Comparison of ENCODE assay signal across 1 cellular context in the genomic region with DNA sequence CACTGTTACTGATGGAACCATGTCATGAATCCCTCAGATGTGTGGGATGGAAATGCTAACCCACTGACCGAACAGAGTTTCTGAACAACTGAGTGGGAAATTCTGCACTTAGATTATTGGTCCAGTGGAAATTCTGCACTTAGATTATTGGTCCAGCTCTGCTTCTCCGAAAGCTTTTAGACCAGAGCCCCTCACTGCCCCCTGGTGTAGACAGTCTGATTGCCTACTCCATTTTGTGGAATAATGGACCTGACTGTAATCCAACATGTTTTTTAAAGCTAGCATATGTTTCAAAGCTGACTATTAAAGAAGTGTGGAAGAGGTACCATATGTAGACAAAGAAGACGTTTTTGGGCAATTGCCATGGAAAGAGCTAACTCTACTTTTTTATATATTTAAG.
A peak's percentile ranks its signal among the peaks of the same experiment; 100 is the strongest.
TF ChIP-seq lines count a peak whose summit lies in the region.

No MANE protein-coding gene starts in this region.

TF ChIP-seq in HepG2, 621 proteins besides CTCF, POLR2A, EP300 and RAD21:
- no peak for TF ChIP-seq MTA1 (CRISPR knock-in tag; IDR thresholded peaks at IDR 0.05; ENCODE audit: borderline replicate concordance)
- no peak for TF ChIP-seq ZNF160 (CRISPR knock-in tag; IDR thresholded peaks at IDR 0.05)
- TF ChIP-seq, protein P1, sequence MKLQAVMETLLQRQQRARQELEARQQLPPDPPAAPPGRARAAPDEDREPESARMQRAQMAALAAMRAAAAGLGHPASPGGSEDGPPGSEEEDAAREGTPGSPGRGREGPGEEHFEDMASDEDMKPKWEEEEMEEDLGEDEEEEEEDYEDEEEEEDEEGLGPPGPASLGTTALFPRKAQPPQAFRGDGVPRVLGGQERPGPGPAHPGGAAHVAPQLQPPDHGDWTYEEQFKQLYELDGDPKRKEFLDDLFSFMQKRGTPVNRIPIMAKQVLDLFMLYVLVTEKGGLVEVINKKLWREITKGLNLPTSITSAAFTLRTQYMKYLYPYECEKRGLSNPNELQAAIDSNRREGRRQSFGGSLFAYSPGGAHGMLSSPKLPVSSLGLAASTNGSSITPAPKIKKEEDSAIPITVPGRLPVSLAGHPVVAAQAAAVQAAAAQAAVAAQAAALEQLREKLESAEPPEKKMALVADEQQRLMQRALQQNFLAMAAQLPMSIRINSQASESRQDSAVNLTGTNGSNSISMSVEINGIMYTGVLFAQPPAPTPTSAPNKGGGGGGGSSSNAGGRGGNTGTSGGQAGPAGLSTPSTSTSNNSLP (IDR thresholded peaks at IDR 0.05; ENCODE audit: low read depth, low read length), result no peak
- TF ChIP-seq, protein P2, sequence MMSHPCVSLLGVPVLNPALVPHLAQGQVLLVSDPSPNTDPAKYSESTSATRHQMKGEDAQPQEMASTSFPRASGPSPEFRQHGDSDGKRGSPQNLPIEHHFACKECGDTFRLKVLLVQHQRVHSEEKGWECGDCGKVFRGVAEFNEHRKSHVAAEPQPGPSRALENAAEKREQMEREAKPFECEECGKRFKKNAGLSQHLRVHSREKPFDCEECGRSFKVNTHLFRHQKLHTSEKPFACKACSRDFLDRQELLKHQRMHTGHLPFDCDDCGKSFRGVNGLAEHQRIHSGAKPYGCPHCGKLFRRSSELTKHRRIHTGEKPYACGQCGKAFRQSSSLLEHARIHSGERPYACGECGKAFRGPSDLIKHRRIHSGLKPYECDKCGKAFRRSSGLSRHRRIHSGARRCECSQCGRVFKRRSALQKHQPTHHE (CRISPR knock-in tag; IDR thresholded peaks at IDR 0.05; ENCODE audit: borderline replicate concordance), result no peak
- TF ChIP-seq STAG1 (CRISPR knock-in tag; IDR thresholded peaks at IDR 0.05), result peak; percentile 69
- no peak for TF ChIP-seq KMT2B (CRISPR knock-in tag; IDR thresholded peaks at IDR 0.05)
- 0 out of 2 replicates have a peak, but pooled peaks have one; percentile 23 for TF ChIP-seq KAT8 (CRISPR knock-in tag; IDR thresholded peaks at IDR 0.05)
- TF ChIP-seq SMC3 (IDR thresholded peaks at IDR 0.05; ENCODE audit: low read length), result peak; percentile 75
